ENCODE assay signal across 26 cellular contexts in the genomic region with DNA sequence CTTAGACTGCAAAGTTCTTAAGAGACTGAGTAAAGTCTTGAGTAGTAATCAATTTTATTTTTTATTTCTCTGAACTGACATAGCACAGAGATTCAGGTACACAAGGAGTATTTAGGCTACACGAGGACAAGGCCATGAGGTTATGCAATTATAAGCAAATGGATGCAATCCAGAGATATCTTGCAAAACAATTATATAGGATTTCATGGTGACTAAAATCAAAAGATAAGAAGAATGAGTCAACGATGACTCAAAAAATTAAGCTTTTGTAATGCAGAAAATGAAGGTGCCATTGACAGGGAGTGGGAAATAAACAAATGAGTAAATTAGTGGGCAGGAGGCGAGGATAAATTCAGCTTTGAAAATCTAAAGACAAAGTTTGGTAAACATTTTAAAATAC.
DNase-seq lines count a peak whose midpoint lies in the region; ATAC-seq and TF ChIP-seq lines count a peak whose summit lies in the region.
"Had no signal": no experiment of that assay in that cellular context is flagged by ENCODE, and none has a peak within 500 bp of the region (broad histone marks: within the 10 kb centered on the region; RNA-seq: fewer than 3 reads in every experiment).

No MANE protein-coding gene starts in this region.

- no peaks in the 10 kb centered on the region for H3K36me3 ChIP-seq in A673 (ENCODE audit: insufficient read depth, low read length, poor library complexity, severe bottlenecking)
- H3K36me3 ChIP-seq in RWPE2 (ENCODE audit: low read depth) = no peaks in the 10 kb centered on the region
- no peaks in the 10 kb centered on the region for H3K36me3 ChIP-seq in H7 (replicated peaks; ENCODE audit: control insufficient read depth, insufficient read depth, low read length)
- H3K36me3 ChIP-seq: BLaER1, neutrophil, stomach, thyroid gland had no signal

- H3K4me3 ChIP-seq in A673 (ENCODE audit: low read depth, low read length, poor library complexity, severe bottlenecking) (no peak overlapping the region), RWPE2 (ENCODE audit: severe bottlenecking) (no peak overlapping the region), fibroblast of pulmonary artery (replicated peaks; ENCODE audit: low read depth, low read length) (no peak overlapping the region), H7 (ENCODE audit: insufficient read depth, low read depth, low read length) (no peak overlapping the region)
- H3K4me3 ChIP-seq: BLaER1, psoas muscle, SK-N-MC, stomach, thyroid gland had no signal

- no peaks in the 10 kb centered on the region for H3K27me3 ChIP-seq in A673 (replicated peaks; ENCODE audit: insufficient read depth, low read depth, low read length, poor library complexity)
- no peaks in the 10 kb centered on the region for H3K27me3 ChIP-seq in RWPE2 (ENCODE audit: insufficient read depth, poor library complexity, severe bottlenecking)
- no peaks in the 10 kb centered on the region for H3K27me3 ChIP-seq in H7 (ENCODE audit: control insufficient read depth, insufficient read depth, low read length)
- H3K27me3 ChIP-seq: BLaER1, neutrophil, stomach, thyroid gland had no signal

- BruUV-seq in A673 (replicated peaks; lab: Mats Ljungman, UMichigan) = no TSS peak

- CTCF ChIA-PET in A673 (lab: Charles Lee) = no interaction called here

- peak; percentile 25; the same call in 1 of the 3 replicates for ATAC-seq in RWPE2 (ENCODE audit: low read depth)
- ATAC-seq in GM18517 (IDR thresholded peaks at IDR 0.05; ENCODE audit: unreplicated experiment) = no peak
- ATAC-seq: psoas muscle, T-helper 17 cell had no signal

- POLR2A ChIA-PET in A673 (lab: Charles Lee; ENCODE audit: low non-redundant PET) = no interaction called here

- no peaks in the 10 kb centered on the region for H3K4me1 ChIP-seq in A673 (ENCODE audit: insufficient read depth, low read length, poor library complexity, severe bottlenecking)
- no peaks in the 10 kb centered on the region for H3K4me1 ChIP-seq in RWPE2 (ENCODE audit: insufficient read depth, poor library complexity, severe bottlenecking)
- H3K4me1 ChIP-seq: BLaER1, psoas muscle, stomach, thyroid gland had no signal

- no peaks in the 10 kb centered on the region for H3K9me3 ChIP-seq in A673 (ENCODE audit: low read depth, low read length, poor library complexity, severe bottlenecking)
- H3K9me3 ChIP-seq in RWPE2 (ENCODE audit: severe bottlenecking) = no peaks in the 10 kb centered on the region
- H3K9me3 ChIP-seq: neutrophil, psoas muscle, stomach, thyroid gland had no signal

- DNase-seq in A673 (ENCODE audit: low spot score) (peak; percentile 26), HS-5 (ENCODE audit: low read depth) (peak; percentile 37), RWPE2 (ENCODE audit: low spot score) (no peak), fibroblast of pulmonary artery (ENCODE audit: low read depth) (peak; percentile 38), foreskin melanocyte (no peak), H7 (no peak), ureter (ENCODE audit: low spot score) (no peak)
- DNase-seq: activated effector memory CD4-positive, alpha-beta T cell treated with Interleukin-2 at 50 U/mL for 16 hours; activated T-cell treated with anti-CD3 and anti-CD28 coated beads for 4 hours; aorta; GDM1; glutamatergic neuron; H9; KG1; naive B cell; NCI-H1092; NCI-H187; NCI-H526 treated with DMSO at 0.1 percent for 48 hours; psoas muscle; stomach; T-helper 17 cell; thyroid gland had no signal

- TF ChIP-seq CTCF in A673 (conservative IDR thresholded peaks at IDR 0.05; ENCODE audit: low read depth, low read length) (no peak), RWPE2 (IDR thresholded peaks at IDR 0.05; ENCODE audit: poor library complexity, severe bottlenecking) (no peak), fibroblast of pulmonary artery (IDR thresholded peaks at IDR 0.05; ENCODE audit: low read length, missing control alignments) (no peak)

- intact Hi-C loops in A673 (cut with micrococcal nuclease; ENCODE audit: unreplicated experiment) = no loop called here

- H3K27ac ChIP-seq in A673 (ENCODE audit: low read depth, low read length, poor library complexity, severe bottlenecking) (no peak overlapping the region), RWPE2 (ENCODE audit: poor library complexity, severe bottlenecking) (no peak overlapping the region)
- H3K27ac ChIP-seq: BLaER1, neutrophil, psoas muscle, SK-N-MC, stomach, thyroid gland had no signal

Comparison
In these comparisons a context has a peak if more than half of its experiments do, and no peak if none do; other contexts are left out.
1. DNase-seq: peak in A673 (single experiment), HS-5 (single experiment) and fibroblast of pulmonary artery (single experiment); none in RWPE2 (single experiment), foreskin melanocyte (single experiment), H7 (single experiment) and ureter (single experiment).